ENCODE assay signal across 1 cellular context in genomic region chr7:4707134-4707651, GRCh38.
TF ChIP-seq lines count a peak whose summit lies in the region.

No MANE protein-coding gene starts in this region.

TF ChIP-seq in endothelial cell of umbilical vein, 7 proteins besides CTCF, POLR2A, EP300 and RAD21 (continued from another document):
- TF ChIP-seq POLR2AphosphoS5 (IDR thresholded peaks at IDR 0.05; ENCODE audit: insufficient read depth, low read depth, low read length) = no peak
